Comparison of ENCODE assay signal across 24 cellular contexts in genomic region chr2:191415101-191415500, GRCh38.
"Had no signal": no experiment of that assay in that cellular context is flagged by ENCODE, and none has a peak within 500 bp of the region (broad histone marks: within the 10 kb centered on the region; RNA-seq: fewer than 3 reads in every experiment).

No MANE protein-coding gene starts in this region.

- H3K27ac ChIP-seq: neural progenitor cell, ovary, psoas muscle, sigmoid colon, thoracic aorta, thyroid gland, tibial nerve, upper lobe of left lung, vagina had no signal

- H3K36me3 ChIP-seq: ovary, sigmoid colon had no signal

- H3K4me1 ChIP-seq: neural progenitor cell, psoas muscle, sigmoid colon, upper lobe of left lung, vagina had no signal

- H3K27me3 ChIP-seq: neural progenitor cell, ovary, right lobe of liver, sigmoid colon, stomach, thyroid gland, tibial nerve, upper lobe of left lung, vagina had no signal

- ATAC-seq: psoas muscle; right cardiac atrium; stimulated activated effector memory CD8-positive, alpha-beta T cell treated with anti-CD3 and anti-CD28 coated beads, Interleukin-12 subunit alpha, Interleukin-12 subunit beta, amount 100 ng/mL, for 72 hours; stimulated activated naive B cell treated with anti-CD40 and anti-IgM and Interleukin-4, amounts not matched to agents 10 μg/mL and 1 μg/mL and 100 μg/mL, for 72 hours had no signal

- FAIRE-seq: small intestine, urothelium cell line had no signal

- H3K9me3 ChIP-seq: ovary, psoas muscle, right lobe of liver, sigmoid colon, stomach, thoracic aorta, thyroid gland, tibial nerve, upper lobe of left lung, vagina had no signal

- DNase-seq: natural killer cell; occipital lobe; ovary; psoas muscle; right cardiac atrium; right lobe of liver; sigmoid colon; small intestine; stimulated activated CD4-positive, alpha-beta T cell treated with anti-CD3 and anti-CD28 coated beads, Interleukin-15, amount 100 ng/mL, for 24 hours; stimulated activated CD4-positive, alpha-beta T cell treated with anti-CD3 and anti-CD28 coated beads, Interleukin-2, amount 100 ng/mL, for 24 hours; stimulated activated CD4-positive, alpha-beta T cell treated with anti-CD3 and anti-CD28 coated beads, Interleukin-2, amount 100 ng/mL, for 48 hours; stimulated activated CD4-positive, alpha-beta T cell treated with anti-CD3 and anti-CD28 coated beads, Interleukin-4, amount 100 ng/mL, for 24 hours; stimulated activated naive B cell treated with anti-CD40 and anti-IgM and Interleukin-4, amounts not matched to agents 10 μg/mL and 1 μg/mL and 100 μg/mL, for 72 hours; stimulated activated naive CD4-positive, alpha-beta T cell treated with Interleukin-2 at 50 U/mL for 16 hours; stomach; thyroid gland; trophoblast cell; upper lobe of left lung had no signal

- H3K4me3 ChIP-seq: neural progenitor cell, ovary, psoas muscle, right lobe of liver, sigmoid colon, stomach, thoracic aorta, thyroid gland, tibial nerve, upper lobe of left lung, vagina had no signal
